ENCODE assay signal across 8 cellular contexts in the genomic region with DNA sequence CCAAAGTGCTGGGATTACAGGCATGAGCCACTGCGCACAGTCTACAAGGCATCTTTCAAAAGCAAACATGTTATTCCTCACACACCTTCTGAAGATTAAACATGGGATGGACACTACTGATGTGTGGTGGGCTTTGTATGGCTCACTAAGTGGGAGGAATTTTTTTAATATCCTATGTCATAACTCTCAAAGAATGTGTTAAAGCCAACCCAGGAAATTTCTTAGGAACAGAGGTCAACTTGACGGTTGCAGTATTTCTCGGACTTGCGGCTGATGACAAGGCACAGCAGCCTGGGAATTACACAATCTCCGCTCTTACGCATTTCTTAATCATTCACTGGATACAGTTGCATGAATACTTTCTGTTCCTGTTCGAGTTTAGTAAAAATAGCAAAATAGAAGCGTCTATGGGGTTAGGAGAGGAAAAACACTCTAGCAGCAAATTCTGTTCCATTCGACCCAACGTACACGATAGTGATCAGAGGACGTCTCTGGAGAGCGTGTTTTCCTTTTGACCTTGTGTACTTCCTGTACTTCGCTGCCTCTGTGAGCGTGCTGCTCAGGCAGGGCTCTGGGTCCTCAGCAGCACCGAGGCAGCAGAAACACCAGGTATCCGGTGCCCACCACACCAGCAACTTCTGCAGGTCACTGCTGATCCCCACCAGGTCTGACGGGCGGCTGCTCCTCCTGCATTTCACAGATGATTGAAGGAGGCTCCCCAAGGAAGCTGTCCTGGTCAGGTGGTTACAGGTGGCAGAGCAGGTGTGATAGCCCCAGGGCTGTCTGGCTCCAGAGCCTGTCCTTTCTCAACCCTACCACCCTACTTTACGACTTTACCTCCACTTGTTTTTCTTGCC. TPM values are rescaled to one million over a fixed set of nuclear protein-coding genes. Genes with fewer than 3 reads are reported as not detected.
DNase-seq lines count a peak whose midpoint lies in the region; ATAC-seq, FAIRE-seq and TF ChIP-seq lines count a peak whose summit lies in the region.

No MANE protein-coding gene starts in this region.

- H3K4me3 Mint-ChIP-seq in dendritic cell treated with granulocyte-macrophage colony-stimulating factor and Interleukin-4, amounts not matched to agents 40 ng/mL and 50 ng/mL, for 4 days: peak overlapping the region; percentile 58

- FAIRE-seq in A549 (lab: Jason Lieb, UNC): no peak

- H3K4me3 ChIP-seq in A549 (peak overlapping the region; percentile 15), thymus (ENCODE audit: low read length) (peak overlapping the region; percentile 41)

- no peak for TF ChIP-seq CTCF in A549 (IDR thresholded peaks at IDR 0.05)

- peaks cover 73% of the 10 kb centered on the region for H3K4me1 Mint-ChIP-seq in dendritic cell treated with granulocyte-macrophage colony-stimulating factor and Interleukin-4, amounts not matched to agents 40 ng/mL and 50 ng/mL, for 4 days (ENCODE audit: low read depth)

- H3K4me1 ChIP-seq in A549 (peaks cover 32% of the 10 kb centered on the region), thymus (ENCODE audit: control insufficient read depth, insufficient read depth, low read length) (peaks cover 17% of the 10 kb centered on the region)

- ATAC-seq in A549: peak; percentile 82 to 87
- peak; percentile 57 for ATAC-seq in GM18511 (IDR thresholded peaks at IDR 0.05; ENCODE audit: unreplicated experiment)
- ATAC-seq in HG03354 (IDR thresholded peaks at IDR 0.05; ENCODE audit: poor library complexity, severe bottlenecking, unreplicated experiment): peak; percentile 62

- no peak for TF ChIP-seq POLR2A in A549 (IDR thresholded peaks at IDR 0.05; ENCODE audit: low read length)

- intact Hi-C loops in dendritic cell treated with granulocyte-macrophage colony-stimulating factor and Interleukin-4, amounts not matched to agents 40 ng/mL and 50 ng/mL, for 4 days (cut with micrococcal nuclease): loop anchor here (1.0 to 2.0 kb wide), 3 partner anchors 10 to 27 kb away; a partner anchor contains a TSS

- no peaks in the 10 kb centered on the region for H3K9me3 ChIP-seq in A549
- H3K9me3 ChIP-seq in thymus (ENCODE audit: control insufficient read depth): no peaks in the 10 kb centered on the region

- no peaks in the 10 kb centered on the region for H3K27me3 Mint-ChIP-seq in dendritic cell treated with granulocyte-macrophage colony-stimulating factor and Interleukin-4, amounts not matched to agents 40 ng/mL and 50 ng/mL, for 4 days

- no peaks in the 10 kb centered on the region for H3K27me3 ChIP-seq in thymus (ENCODE audit: control insufficient read depth, insufficient read depth)

- TF ChIP-seq RAD21 in A549 (conservative IDR thresholded peaks at IDR 0.05 in 1 of 2, IDR thresholded peaks at IDR 0.05 in 1 of 2): no peak; a peak in 1 of 5 replicates

- H3K36me3 ChIP-seq in thymus (ENCODE audit: control insufficient read depth, insufficient read depth): no peaks in the 10 kb centered on the region

- POLR2A ChIA-PET in A549 (lab: Yijun Ruan, JAX): interaction anchor here (0.7 kb wide), 1 partner anchor 26 kb away, joined by 3 read pairs; a partner anchor contains a TSS

- peak overlapping the region; percentile 89 for H3K27ac Mint-ChIP-seq in dendritic cell treated with granulocyte-macrophage colony-stimulating factor and Interleukin-4, amounts not matched to agents 40 ng/mL and 50 ng/mL, for 4 days

- 13% methylated on average over 20 of the region's 20 CpGs for WGBS in A549 (ENCODE audit: missing lambda C conversion rate)
- 18% methylated on average over 20 of the region's 20 CpGs for WGBS in thymus

- no peaks in the 10 kb centered on the region for H3K36me3 Mint-ChIP-seq in dendritic cell treated with granulocyte-macrophage colony-stimulating factor and Interleukin-4, amounts not matched to agents 40 ng/mL and 50 ng/mL, for 4 days (ENCODE audit: low read depth)

- no peaks in the 10 kb centered on the region for H3K9me3 Mint-ChIP-seq in dendritic cell treated with granulocyte-macrophage colony-stimulating factor and Interleukin-4, amounts not matched to agents 40 ng/mL and 50 ng/mL, for 4 days

- peak; percentile 69 to 84 for DNase-seq in A549 (ENCODE audit: low read depth in 1 of 2, low spot score in 1 of 2)
- peak in 3 of 5 donors; percentile 17 to 53 (median 18) for DNase-seq in T-helper 1 cell
- DNase-seq in medulla oblongata (ENCODE audit: extremely low spot score): peak; percentile 85
- no peak for DNase-seq in NCI-H1105 (lab: John Stamatoyannopoulos, UW)

- peak in 1 of 2 experiments; percentile 66; a peak in 1 of 5 replicates for TF ChIP-seq EP300 in A549 (IDR thresholded peaks at IDR 0.05)

- peak overlapping the region; percentile 76 for H3K4me2 ChIP-seq in A549

- H3K27ac ChIP-seq in A549 (peak overlapping the region; percentile 85 to 88), thymus (ENCODE audit: low read depth) (peak overlapping the region; percentile 89)

- CTCF ChIA-PET in A549 (lab: Yijun Ruan, JAX): interaction anchor here (0.8 to 1.2 kb wide), 3 partner anchors 31 to 57 kb away, joined by 3 to 4 read pairs (median 3); no protein-coding TSS in a partner anchor

TF ChIP-seq in A549, 52 proteins besides CTCF, POLR2A, EP300 and RAD21 (continues in another document):
- TF ChIP-seq, protein P1, sequence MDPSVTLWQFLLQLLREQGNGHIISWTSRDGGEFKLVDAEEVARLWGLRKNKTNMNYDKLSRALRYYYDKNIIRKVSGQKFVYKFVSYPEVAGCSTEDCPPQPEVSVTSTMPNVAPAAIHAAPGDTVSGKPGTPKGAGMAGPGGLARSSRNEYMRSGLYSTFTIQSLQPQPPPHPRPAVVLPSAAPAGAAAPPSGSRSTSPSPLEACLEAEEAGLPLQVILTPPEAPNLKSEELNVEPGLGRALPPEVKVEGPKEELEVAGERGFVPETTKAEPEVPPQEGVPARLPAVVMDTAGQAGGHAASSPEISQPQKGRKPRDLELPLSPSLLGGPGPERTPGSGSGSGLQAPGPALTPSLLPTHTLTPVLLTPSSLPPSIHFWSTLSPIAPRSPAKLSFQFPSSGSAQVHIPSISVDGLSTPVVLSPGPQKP (IDR thresholded peaks at IDR 0.05; ENCODE audit: low read depth, low read length): no peak
- no peak for TF ChIP-seq HOXA7 (CRISPR knock-in tag; IDR thresholded peaks at IDR 0.05)
- TF ChIP-seq ESRRA (IDR thresholded peaks at IDR 0.05; ENCODE audit: borderline replicate concordance, low read length): no peak; the same call in 1 of the 2 replicates
- TF ChIP-seq KDM5A (IDR thresholded peaks at IDR 0.05): no peak
- TF ChIP-seq, protein P2, sequence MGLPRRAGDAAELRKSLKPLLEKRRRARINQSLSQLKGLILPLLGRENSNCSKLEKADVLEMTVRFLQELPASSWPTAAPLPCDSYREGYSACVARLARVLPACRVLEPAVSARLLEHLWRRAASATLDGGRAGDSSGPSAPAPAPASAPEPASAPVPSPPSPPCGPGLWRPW (IDR thresholded peaks at IDR 0.05): peak; percentile 79
- no peak for TF ChIP-seq CHD2 (IDR thresholded peaks at IDR 0.05; ENCODE audit: low read length, partially characterized antibody)
- no peak for TF ChIP-seq RFX5 (IDR thresholded peaks at IDR 0.05)
- no peak for TF ChIP-seq FOXS1 (CRISPR knock-in tag; IDR thresholded peaks at IDR 0.05)
- no peak for TF ChIP-seq ZNF302 (CRISPR knock-in tag; IDR thresholded peaks at IDR 0.05)
- TF ChIP-seq HOXB13 (CRISPR knock-in tag; IDR thresholded peaks at IDR 0.05; ENCODE audit: low read depth): 0 out of 2 replicates have a peak, but pooled peaks have one; percentile 25
- no peak for TF ChIP-seq NR3C1 (IDR thresholded peaks at IDR 0.05)
- TF ChIP-seq RCOR1 (IDR thresholded peaks at IDR 0.05; ENCODE audit: low read depth, low read length): no peak
- no peak for TF ChIP-seq CBX2 (IDR thresholded peaks at IDR 0.05; ENCODE audit: borderline replicate concordance, low read depth)
- TF ChIP-seq FOSB (CRISPR knock-in tag; IDR thresholded peaks at IDR 0.05): no peak
- TF ChIP-seq JUNB (IDR thresholded peaks at IDR 0.05): peak; percentile 55
- TF ChIP-seq, protein P3, sequence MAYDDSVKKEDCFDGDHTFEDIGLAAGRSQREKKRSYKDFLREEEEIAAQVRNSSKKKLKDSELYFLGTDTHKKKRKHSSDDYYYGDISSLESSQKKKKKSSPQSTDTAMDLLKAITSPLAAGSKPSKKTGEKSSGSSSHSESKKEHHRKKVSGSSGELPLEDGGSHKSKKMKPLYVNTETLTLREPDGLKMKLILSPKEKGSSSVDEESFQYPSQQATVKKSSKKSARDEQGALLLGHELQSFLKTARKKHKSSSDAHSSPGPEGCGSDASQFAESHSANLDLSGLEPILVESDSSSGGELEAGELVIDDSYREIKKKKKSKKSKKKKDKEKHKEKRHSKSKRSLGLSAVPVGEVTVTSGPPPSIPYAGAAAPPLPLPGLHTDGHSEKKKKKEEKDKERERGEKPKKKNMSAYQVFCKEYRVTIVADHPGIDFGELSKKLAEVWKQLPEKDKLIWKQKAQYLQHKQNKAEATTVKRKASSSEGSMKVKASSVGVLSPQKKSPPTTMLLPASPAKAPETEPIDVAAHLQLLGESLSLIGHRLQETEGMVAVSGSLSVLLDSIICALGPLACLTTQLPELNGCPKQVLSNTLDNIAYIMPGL (CRISPR knock-in tag; IDR thresholded peaks at IDR 0.05; ENCODE audit: borderline replicate concordance): no peak
- TF ChIP-seq EHMT2 (IDR thresholded peaks at IDR 0.05; ENCODE audit: low read depth): no peak
- no peak for TF ChIP-seq MYC (IDR thresholded peaks at IDR 0.05; ENCODE audit: borderline replicate concordance, low read length)
- TF ChIP-seq CEBPB (IDR thresholded peaks at IDR 0.05): peak; percentile 97 to 98
- no peak for TF ChIP-seq NFE2L2 (conservative IDR thresholded peaks at IDR 0.05; ENCODE audit: low read length)
- TF ChIP-seq, protein P4, sequence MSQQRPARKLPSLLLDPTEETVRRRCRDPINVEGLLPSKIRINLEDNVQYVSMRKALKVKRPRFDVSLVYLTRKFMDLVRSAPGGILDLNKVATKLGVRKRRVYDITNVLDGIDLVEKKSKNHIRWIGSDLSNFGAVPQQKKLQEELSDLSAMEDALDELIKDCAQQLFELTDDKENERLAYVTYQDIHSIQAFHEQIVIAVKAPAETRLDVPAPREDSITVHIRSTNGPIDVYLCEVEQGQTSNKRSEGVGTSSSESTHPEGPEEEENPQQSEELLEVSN (IDR thresholded peaks at IDR 0.05; ENCODE audit: borderline replicate concordance, low read depth): peak; percentile 23; the same call in 1 of the 2 replicates
- no peak for TF ChIP-seq CBX8 (IDR thresholded peaks at IDR 0.05)
- TF ChIP-seq TP53 (CRISPR knock-in tag; IDR thresholded peaks at IDR 0.05): no peak
- TF ChIP-seq CHD4 (IDR thresholded peaks at IDR 0.05; ENCODE audit: borderline replicate concordance): no peak

RNA-seq across cellular contexts. Expression of a gene that starts 26.4 kb away (rescaled TPM):
- polyA plus RNA-seq in A549 (2011; rRNA removed): 88.7 TPM in 2 replicates
- 27.8 and 28.8 TPM in 2 replicates for polyA plus RNA-seq in A549 (2012; cell fraction: cytosol; rRNA removed)
- 10.4 and 19.6 TPM in 2 replicates for polyA plus RNA-seq in A549 (2012; cell fraction: nucleus; rRNA removed)
- 50.5 to 59.3 TPM (median 51.9 TPM) in 3 replicates for polyA plus RNA-seq in A549 (2017; fragmentation: RNase III; extraction: RNeasy Plus Mini Kit Qiagen cat#74134 plus additional on column Dnase treatment)
- 38.1 and 40.6 TPM in 2 replicates for polyA minus RNA-seq in A549 (2011; rRNA and poly(A)+ RNA removed)
- polyA plus RNA-seq in thymus: 549 TPM
